ENCODE assay signal across 20 cellular contexts in the genomic region with DNA sequence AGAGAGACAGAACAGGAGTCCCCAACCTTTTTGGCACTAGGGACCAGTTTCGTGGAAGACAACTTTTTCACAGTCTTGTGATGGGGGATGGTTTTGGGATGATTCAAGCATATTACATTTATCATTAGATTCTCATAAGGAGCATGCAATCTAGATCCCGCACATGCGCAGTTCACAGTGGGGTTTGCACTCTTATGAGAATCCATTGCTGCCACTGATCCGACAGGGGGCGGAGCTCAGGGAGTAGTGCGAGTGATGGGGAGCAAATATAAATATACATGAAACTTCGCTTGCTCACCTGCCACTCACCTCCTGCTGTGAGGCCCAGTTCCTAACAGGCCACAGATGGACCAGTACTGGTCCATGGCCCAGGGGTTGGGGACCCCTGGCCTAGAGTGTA.
"Had no signal": no experiment of that assay in that cellular context is flagged by ENCODE, and none has a peak within 500 bp of the region (broad histone marks: within the 10 kb centered on the region; RNA-seq: fewer than 3 reads in every experiment).

No MANE protein-coding gene starts in this region.

- ATAC-seq: Right ventricle myocardium inferior had no signal

- DNase-seq: Karpas-422, KG1, MG63, NCI-H1092, NCI-H1105 treated with DMSO at 0.1 percent for 48 hours, NCI-H1417 treated with DMSO at 0.1 percent for 48 hours, NCI-H146, NCI-H1694 treated with DMSO at 0.1 percent for 48 hours, NCI-H2081 treated with DMSO at 0.1 percent for 48 hours, NCI-H2171, NCI-H226, NCI-H446, NCI-H510A, NCI-H524 treated with DMSO at 0.1 percent for 48 hours, NCI-H69, NCI-H774, PC-3, SHP77 treated with DMSO at 0.1 percent for 48 hours, SJCRH30 had no signal
